Comparison of ENCODE assay signal across 1 cellular context in genomic region chr22:30273196-30273595, GRCh38.
TF ChIP-seq lines count a peak whose summit lies in the region.

No MANE protein-coding gene starts in this region.

TF ChIP-seq in HepG2, 621 proteins besides CTCF, POLR2A, EP300 and RAD21:
- TF ChIP-seq RARA (CRISPR knock-in tag; IDR thresholded peaks at IDR 0.05), result peak; percentile 50; the same call in 1 of the 2 replicates
- TF ChIP-seq ZNF382 (CRISPR knock-in tag; IDR thresholded peaks at IDR 0.05; ENCODE audit: borderline replicate concordance), result no peak
